14 cellular contexts compared by ENCODE assay signal in the genomic region with DNA sequence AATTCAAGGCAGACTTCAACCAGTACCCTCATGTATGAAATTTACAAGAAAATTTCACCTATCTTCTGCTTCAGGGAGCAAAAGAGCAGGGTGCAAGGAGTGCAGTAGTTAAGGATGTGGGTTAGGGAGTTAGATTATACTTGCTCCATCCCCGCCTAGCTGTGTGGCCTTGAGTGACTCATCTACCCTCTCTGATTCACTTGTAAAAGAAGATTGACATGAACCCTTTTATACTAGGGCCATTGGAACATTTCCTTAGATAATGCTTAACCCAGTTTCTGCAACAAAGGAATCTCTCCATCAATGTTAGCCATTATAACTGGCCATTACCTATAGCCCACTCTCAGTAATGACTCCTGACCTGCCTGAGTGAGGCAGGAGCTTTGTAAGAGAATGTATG. TPM values are rescaled to one million over a fixed set of nuclear protein-coding genes. Genes with fewer than 3 reads are reported as not detected.
"Had no signal": no experiment of that assay in that cellular context is flagged by ENCODE, and none has a peak within 500 bp of the region (broad histone marks: within the 10 kb centered on the region; RNA-seq: fewer than 3 reads in every experiment).

No MANE protein-coding gene starts in this region.

- DNase-seq: activated CD4-positive, alpha-beta T cell treated with anti-CD3 and anti-CD28 coated beads, Interleukin-2, amount 50 U/mL, for 1 hour; activated CD4-positive, CD25-positive, alpha-beta regulatory T cell treated with anti-CD3 and anti-CD28 coated beads, Interleukin-2, amount 50 U/mL, for 72 hours; activated naive CD8-positive, alpha-beta T cell treated with anti-CD3 and anti-CD28 coated beads for 36 hours; left lung; nephron progenitor cell; stimulated activated CD4-positive, alpha-beta T cell treated with anti-CD3 and anti-CD28 coated beads, Interleukin-2, amount 100 ng/mL, for 48 hours; stimulated activated naive CD8-positive, alpha-beta T cell treated with anti-CD3 and anti-CD28 coated beads, Interleukin-15, amount 100 ng/mL, for 72 hours; testis; upper lobe of right lung had no signal

- H3K27me3 ChIP-seq: esophagus muscularis mucosa, testis, upper lobe of right lung had no signal

- H3K27ac ChIP-seq: coronary artery, left lung, testis, upper lobe of right lung, VCaP had no signal

- H3K36me3 ChIP-seq: esophagus muscularis mucosa, left lung, upper lobe of right lung had no signal

- ATAC-seq: left lung; stimulated activated naive CD8-positive, alpha-beta T cell treated with anti-CD3 and anti-CD28 coated beads, Interleukin-15, amount 100 ng/mL, for 72 hours; upper lobe of right lung had no signal

- H3K4me3 ChIP-seq: coronary artery, esophagus muscularis mucosa, left lung, testis, upper lobe of right lung had no signal

- H3K9me3 ChIP-seq: esophagus muscularis mucosa, left lung, testis, upper lobe of right lung had no signal

- H3K4me1 ChIP-seq: left lung, testis, upper lobe of right lung had no signal

- FAIRE-seq: islet of Langerhans had no signal

RNA-seq across cellular contexts. Expression of gene HSPA12A, which starts 10.2 kb away (rescaled TPM):
- total RNA-seq: activated CD8-positive, alpha-beta memory T cell treated with anti-CD3 and anti-CD28 coated beads for 36 hours had no signal
